21 cellular contexts compared by ENCODE assay signal in the genomic region with DNA sequence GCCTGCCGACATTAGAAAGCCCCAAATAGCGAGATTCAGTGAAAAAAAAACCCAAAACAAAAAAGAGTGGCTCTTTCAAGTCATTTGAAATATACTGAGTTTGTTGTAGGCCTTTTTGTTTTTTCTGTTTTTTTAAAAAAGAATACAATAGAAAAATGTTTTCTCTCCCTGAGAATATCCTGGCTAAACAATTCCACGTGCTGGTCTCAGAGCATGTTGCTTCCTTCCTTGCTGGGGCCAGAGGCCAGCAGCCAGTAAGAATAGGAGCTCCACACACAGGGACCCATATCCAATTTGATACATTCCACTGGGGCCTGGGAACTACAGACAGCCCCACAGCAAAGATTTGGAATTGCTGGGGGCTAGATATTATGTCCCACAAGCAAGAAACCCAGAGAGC.
DNase-seq lines count a peak whose midpoint lies in the region; ATAC-seq and TF ChIP-seq lines count a peak whose summit lies in the region.
"Had no signal": no experiment of that assay in that cellular context is flagged by ENCODE, and none has a peak within 500 bp of the region (broad histone marks: within the 10 kb centered on the region; RNA-seq: fewer than 3 reads in every experiment).

No MANE protein-coding gene starts in this region.

- intact Hi-C loops in CD4-positive, alpha-beta T cell (cut with DNase I, micrococcal nuclease) = no loop called here

- H3K4me3 ChIP-seq in SJSA1 (no peak overlapping the region), tibial nerve (no peak overlapping the region)

- no peaks in the 10 kb centered on the region for H3K27me3 Mint-ChIP-seq in CD4-positive, alpha-beta T cell
- peaks cover 4% of the 10 kb centered on the region for H3K27me3 Mint-ChIP-seq in endothelial cell (ENCODE audit: unreplicated experiment)
- peaks cover 0 to 3% of the 10 kb centered on the region in 2 donors for H3K27me3 Mint-ChIP-seq in stimulated activated naive B cell treated with anti-CD40 and anti-IgM and Interleukin-4, amounts not matched to agents 10 μg/mL and 1 μg/mL and 100 μg/mL, for 72 hours

- no peaks in the 10 kb centered on the region for H3K9me3 Mint-ChIP-seq in CD4-positive, alpha-beta T cell
- H3K9me3 Mint-ChIP-seq in endothelial cell (ENCODE audit: unreplicated experiment) = peaks cover 3% of the 10 kb centered on the region
- H3K9me3 Mint-ChIP-seq in stimulated activated naive B cell treated with anti-CD40 and anti-IgM and Interleukin-4, amounts not matched to agents 10 μg/mL and 1 μg/mL and 100 μg/mL, for 72 hours = peaks cover 0 to 2% of the 10 kb centered on the region in 2 donors
- H3K9me3 Mint-ChIP-seq: CD4-positive, alpha-beta memory T cell had no signal

- no peak overlapping the region for H3K4me3 Mint-ChIP-seq in CD4-positive, alpha-beta T cell
- H3K4me3 Mint-ChIP-seq in endothelial cell (ENCODE audit: unreplicated experiment) = no peak overlapping the region
- H3K4me3 Mint-ChIP-seq in stimulated activated naive B cell treated with anti-CD40 and anti-IgM and Interleukin-4, amounts not matched to agents 10 μg/mL and 1 μg/mL and 100 μg/mL, for 72 hours = no peak overlapping the region
- H3K4me3 Mint-ChIP-seq: CD4-positive, alpha-beta memory T cell had no signal

- WGBS in tibial nerve, 2 donors = 70 to 80% methylated on average over 3 of the region's 3 CpGs

- no peaks in the 10 kb centered on the region for H3K9me3 ChIP-seq in CD4-positive, alpha-beta T cell (ENCODE audit: control insufficient read depth, low read length)
- H3K9me3 ChIP-seq in SJSA1 (replicated peaks) (no peaks in the 10 kb centered on the region), tibial nerve (no peaks in the 10 kb centered on the region)
- H3K9me3 ChIP-seq: BE2C had no signal

- no peak for TF ChIP-seq CTCF in CD4-positive, alpha-beta T cell (IDR thresholded peaks at IDR 0.05)
- no peak for TF ChIP-seq CTCF in endothelial cell (IDR thresholded peaks at IDR 0.05; ENCODE audit: unreplicated experiment)
- TF ChIP-seq CTCF in tibial nerve (IDR thresholded peaks at IDR 0.05) = no peak

- no peaks in the 10 kb centered on the region for H3K36me3 Mint-ChIP-seq in CD4-positive, alpha-beta T cell (ENCODE audit: low read depth)
- H3K36me3 Mint-ChIP-seq in endothelial cell (ENCODE audit: low read depth, unreplicated experiment) = no peaks in the 10 kb centered on the region
- no peaks in the 10 kb centered on the region for H3K36me3 Mint-ChIP-seq in stimulated activated naive B cell treated with anti-CD40 and anti-IgM and Interleukin-4, amounts not matched to agents 10 μg/mL and 1 μg/mL and 100 μg/mL, for 72 hours
- H3K36me3 Mint-ChIP-seq: CD4-positive, alpha-beta memory T cell had no signal

- peak overlapping the region; percentile 26 for H3K27ac Mint-ChIP-seq in CD4-positive, alpha-beta T cell
- H3K27ac Mint-ChIP-seq in endothelial cell (ENCODE audit: unreplicated experiment) = peak overlapping the region; percentile 77
- peak overlapping the region; percentile 63 for H3K27ac Mint-ChIP-seq in stimulated activated naive B cell treated with anti-CD40 and anti-IgM and Interleukin-4, amounts not matched to agents 10 μg/mL and 1 μg/mL and 100 μg/mL, for 72 hours

- H3K4me1 Mint-ChIP-seq in CD4-positive, alpha-beta T cell (ENCODE audit: low read depth) = peaks cover 12% of the 10 kb centered on the region
- H3K4me1 Mint-ChIP-seq in endothelial cell (ENCODE audit: unreplicated experiment) = peaks cover 18% of the 10 kb centered on the region
- H3K4me1 Mint-ChIP-seq in stimulated activated naive B cell treated with anti-CD40 and anti-IgM and Interleukin-4, amounts not matched to agents 10 μg/mL and 1 μg/mL and 100 μg/mL, for 72 hours = peaks cover 15 to 19% of the 10 kb centered on the region in 2 donors

- H3K27ac ChIP-seq in CD4-positive, alpha-beta T cell (ENCODE audit: low read depth, low read length) = no peak overlapping the region
- H3K27ac ChIP-seq in SJSA1 = peak overlapping the region; percentile 90
- H3K27ac ChIP-seq in tibial nerve = no peak overlapping the region

- DNase-seq in CD4-positive, alpha-beta T cell = no peak
- DNase-seq in SJSA1 (ENCODE audit: low read depth in 1 of 2, low spot score in 2 of 2) = peak in 1 of 2 experiments; percentile 24
- DNase-seq in endothelial cell (ENCODE audit: low spot score) = no peak
- no peak for DNase-seq in stimulated activated naive B cell treated with anti-CD40 and anti-IgM and Interleukin-4, amounts not matched to agents 10 μg/mL and 1 μg/mL and 100 μg/mL, for 72 hours
- DNase-seq in tibial nerve (ENCODE audit: low spot score in 2 of 2) = no peak
- no peak for DNase-seq in NK-92 treated with Interleukin-12 subunit alpha and Interleukin-12 subunit beta, amount 100 ng/mL, for 24 hours (lab: John Stamatoyannopoulos, UW)
- DNase-seq in pons (ENCODE audit: low spot score) = no peak
- DNase-seq: BE2C; CD4-positive, alpha-beta memory T cell; DMS153; GOT3; Karpas-422; MV-4-11; NCI-H1105 treated with DMSO at 0.1 percent for 48 hours; NCI-H2029 treated with DMSO at 0.1 percent for 48 hours; NCI-H226; NCI-H524; NCI-H82; OCI-M1; Right ventricle myocardium superior had no signal

- H3K4me1 ChIP-seq in SJSA1 (replicated peaks) (peaks cover 89% of the 10 kb centered on the region), tibial nerve (no peaks in the 10 kb centered on the region)

- no peak for TF ChIP-seq EP300 in tibial nerve (IDR thresholded peaks at IDR 0.05)

- POLR2A ChIA-PET in CD4-positive, alpha-beta T cell (lab: Charles Lee) = no interaction called here

- CTCF ChIA-PET in CD4-positive, alpha-beta T cell (lab: Charles Lee) = no interaction called here

- no peak for TF ChIP-seq POLR2A in tibial nerve (IDR thresholded peaks at IDR 0.05)

- ATAC-seq in CD4-positive, alpha-beta T cell (ENCODE audit: poor library complexity) = no peak
- ATAC-seq in stimulated activated naive B cell treated with anti-CD40 and anti-IgM and Interleukin-4, amounts not matched to agents 10 μg/mL and 1 μg/mL and 100 μg/mL, for 72 hours (replicated peaks) = no peak
- ATAC-seq: HCT116 had no signal

- no peaks in the 10 kb centered on the region for H3K27me3 ChIP-seq in CD4-positive, alpha-beta T cell (ENCODE audit: control insufficient read depth, insufficient read depth, low read length)
- H3K27me3 ChIP-seq in SJSA1 (replicated peaks) = no peaks in the 10 kb centered on the region
- no peaks in the 10 kb centered on the region for H3K27me3 ChIP-seq in tibial nerve
- H3K27me3 ChIP-seq: BE2C had no signal

- H3K36me3 ChIP-seq in SJSA1 (no peaks in the 10 kb centered on the region), tibial nerve (no peaks in the 10 kb centered on the region)
- H3K36me3 ChIP-seq: BE2C had no signal

Comparison
In these comparisons a context has a peak if more than half of its experiments do, and no peak if none do; other contexts are left out.
1. H3K27ac Mint-ChIP-seq: peak in every context shown above with its lines; median percentile 77 in endothelial cell; 63 in stimulated activated naive B cell treated with anti-CD40 and anti-IgM and Interleukin-4, amounts not matched to agents 10 μg/mL and 1 μg/mL and 100 μg/mL, for 72 hours; 26 in CD4-positive, alpha-beta T cell.